In the genomic region with DNA sequence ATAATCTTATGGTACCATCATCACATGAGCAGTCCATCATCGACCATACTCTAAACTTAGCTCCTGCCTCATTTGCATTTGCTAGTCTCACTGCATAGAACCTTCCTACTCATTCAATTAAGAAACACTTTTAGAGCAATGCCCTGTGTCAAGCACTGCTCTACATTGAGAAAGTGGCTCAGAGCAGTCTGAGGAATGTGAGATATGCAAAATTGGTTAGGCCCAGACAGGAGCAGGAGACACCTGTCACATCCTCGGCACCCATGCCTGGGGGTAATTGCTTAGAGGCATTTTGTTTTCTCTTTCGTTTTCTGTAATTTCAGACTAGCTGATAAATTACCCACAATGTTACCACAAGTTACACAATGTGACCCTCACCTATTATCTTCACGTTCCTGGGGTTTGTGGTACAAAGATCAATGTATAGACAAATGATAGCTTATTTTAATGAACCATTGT, we compare ENCODE assay signal across 10 cellular contexts. TPM values are rescaled to one million over a fixed set of nuclear protein-coding genes. Genes with fewer than 3 reads are reported as not detected.
DNase-seq lines count a peak whose midpoint lies in the region; ATAC-seq and TF ChIP-seq lines count a peak whose summit lies in the region.
"Had no signal": no experiment of that assay in that cellular context is flagged by ENCODE, and none has a peak within 500 bp of the region (broad histone marks: within the 10 kb centered on the region; RNA-seq: fewer than 3 reads in every experiment).

No MANE protein-coding gene starts in this region.

- H4K12ac ChIP-seq in trophoblast cell (ENCODE audit: low read depth, low read length), result no peak overlapping the region

- H3K4ac ChIP-seq in trophoblast cell (ENCODE audit: low read depth, low read length), result no peak overlapping the region

- peaks cover 2 to 7% of the 10 kb centered on the region in 2 experiments for H3K4me1 ChIP-seq in trophoblast cell (ENCODE audit: control insufficient read depth in 1 of 2, insufficient read depth in 2 of 2, low read length in 2 of 2)

- peak; percentile 24 for DNase-seq in activated CD8-positive, alpha-beta T cell treated with anti-CD3 and anti-CD28 coated beads, Interleukin-2, amount 10 ng/mL, durations not matched to agents 7 days and 5 days
- DNase-seq in activated CD8-positive, alpha-beta T cell treated with anti-CD3 and anti-CD28 coated beads for 36 hours, result no peak
- peak; percentile 92 to 100 for DNase-seq in trophoblast cell
- no peak for DNase-seq in SKM-1 (lab: John Stamatoyannopoulos, UW; ENCODE audit: unreplicated experiment)
- no peak for DNase-seq in stimulated activated CD4-positive, alpha-beta T cell treated with anti-CD3 and anti-CD28 coated beads, Interleukin-2, amount 100 ng/mL, for 48 hours
- no peak for DNase-seq in globus pallidus (ENCODE audit: low spot score)
- DNase-seq: NCI-H510A had no signal

- H4K91ac ChIP-seq in trophoblast cell (ENCODE audit: low read depth, low read length), result no peak overlapping the region

- no peak overlapping the region for H2BK12ac ChIP-seq in trophoblast cell (ENCODE audit: low read length)

- H3K79me1 ChIP-seq in trophoblast cell (ENCODE audit: low read length), result peaks cover under 1% of the 10 kb centered on the region

- H3K36me3 ChIP-seq in trophoblast cell (ENCODE audit: control insufficient read depth in 1 of 2, insufficient read depth in 2 of 2, low read length in 2 of 2), result no peaks in the 10 kb centered on the region
- H3K36me3 ChIP-seq: thoracic aorta had no signal

- POLR2A ChIA-PET in activated CD8-positive, alpha-beta T cell treated with anti-CD3 and anti-CD28 coated beads, Interleukin-2, amount 10 ng/mL, durations not matched to agents 7 days and 5 days (lab: Charles Lee), result interaction anchor here (0.6 kb wide), 1 partner anchor 98 kb away, joined by 3 read pairs; a partner anchor contains a TSS
- POLR2A ChIA-PET in activated CD8-positive, alpha-beta T cell treated with anti-CD3 and anti-CD28 coated beads for 36 hours (lab: Charles Lee), result interaction anchor here (0.6 kb wide), 1 partner anchor 45 kb away, joined by 4 read pairs; no protein-coding TSS in a partner anchor

- no peak for ATAC-seq in activated CD8-positive, alpha-beta T cell treated with anti-CD3 and anti-CD28 coated beads, Interleukin-2, amount 10 ng/mL, durations not matched to agents 7 days and 5 days
- no peak for ATAC-seq in activated CD8-positive, alpha-beta T cell treated with anti-CD3 and anti-CD28 coated beads for 36 hours
- ATAC-seq in GM21528 (IDR thresholded peaks at IDR 0.05; ENCODE audit: low FRiP score, unreplicated experiment) (peak; percentile 99), HG03354 (IDR thresholded peaks at IDR 0.05; ENCODE audit: poor library complexity, severe bottlenecking, unreplicated experiment) (peak; percentile 96)

- no peak overlapping the region for H4K8ac ChIP-seq in trophoblast cell (ENCODE audit: low read depth, low read length)

- no peak overlapping the region for H3K4me3 ChIP-seq in trophoblast cell (ENCODE audit: low read depth, low read length)
- H3K4me3 ChIP-seq: thoracic aorta had no signal

- H3K4me1 Mint-ChIP-seq in activated CD8-positive, alpha-beta T cell treated with anti-CD3 and anti-CD28 coated beads, Interleukin-2, amount 10 ng/mL, durations not matched to agents 7 days and 5 days (ENCODE audit: low read depth), result peaks cover 28% of the 10 kb centered on the region
- H3K4me1 Mint-ChIP-seq in activated CD8-positive, alpha-beta T cell treated with anti-CD3 and anti-CD28 coated beads for 36 hours (ENCODE audit: low read depth), result peaks cover 9% of the 10 kb centered on the region

- H3K9ac ChIP-seq in trophoblast cell (ENCODE audit: low read length), result no peak overlapping the region

- no peak overlapping the region for H3K14ac ChIP-seq in trophoblast cell (ENCODE audit: low read length)

- no peaks in the 10 kb centered on the region for H3K9me3 Mint-ChIP-seq in activated CD8-positive, alpha-beta T cell treated with anti-CD3 and anti-CD28 coated beads, Interleukin-2, amount 10 ng/mL, durations not matched to agents 7 days and 5 days (ENCODE audit: insufficient read depth)
- no peaks in the 10 kb centered on the region for H3K9me3 Mint-ChIP-seq in activated CD8-positive, alpha-beta T cell treated with anti-CD3 and anti-CD28 coated beads for 36 hours

- no peak for TF ChIP-seq CTCF in activated CD8-positive, alpha-beta T cell treated with anti-CD3 and anti-CD28 coated beads for 36 hours (IDR thresholded peaks at IDR 0.05)

- no peak overlapping the region for H3K4me3 Mint-ChIP-seq in activated CD8-positive, alpha-beta T cell treated with anti-CD3 and anti-CD28 coated beads, Interleukin-2, amount 10 ng/mL, durations not matched to agents 7 days and 5 days
- H3K4me3 Mint-ChIP-seq in activated CD8-positive, alpha-beta T cell treated with anti-CD3 and anti-CD28 coated beads for 36 hours, result no peak overlapping the region

- peaks cover under 1% of the 10 kb centered on the region for H3K79me2 ChIP-seq in trophoblast cell (ENCODE audit: control insufficient read depth, insufficient read depth, low read length, poor library complexity)

- no peak overlapping the region for H2AFZ ChIP-seq in trophoblast cell (ENCODE audit: insufficient read depth, low read length, poor library complexity)

- no peak overlapping the region for H2BK5ac ChIP-seq in trophoblast cell (ENCODE audit: low read depth, low read length, poor library complexity)

- no peak overlapping the region for H2AK5ac ChIP-seq in trophoblast cell (ENCODE audit: low read length)

- no peak overlapping the region for H3K27ac ChIP-seq in trophoblast cell (ENCODE audit: low read depth, low read length)
- H3K27ac ChIP-seq: thoracic aorta had no signal

- H3K27ac Mint-ChIP-seq in activated CD8-positive, alpha-beta T cell treated with anti-CD3 and anti-CD28 coated beads, Interleukin-2, amount 10 ng/mL, durations not matched to agents 7 days and 5 days, result no peak overlapping the region
- H3K27ac Mint-ChIP-seq in activated CD8-positive, alpha-beta T cell treated with anti-CD3 and anti-CD28 coated beads for 36 hours, result no peak overlapping the region

- H3K4me2 ChIP-seq in trophoblast cell (ENCODE audit: low read length), result no peak overlapping the region

- H3K18ac ChIP-seq in trophoblast cell (ENCODE audit: low read length), result no peak overlapping the region

- CTCF ChIA-PET in activated CD8-positive, alpha-beta T cell treated with anti-CD3 and anti-CD28 coated beads, Interleukin-2, amount 10 ng/mL, durations not matched to agents 7 days and 5 days (lab: Charles Lee), result no interaction called here
- CTCF ChIA-PET in activated CD8-positive, alpha-beta T cell treated with anti-CD3 and anti-CD28 coated beads for 36 hours (lab: Charles Lee), result no interaction called here

- no peaks in the 10 kb centered on the region for H3K36me3 Mint-ChIP-seq in activated CD8-positive, alpha-beta T cell treated with anti-CD3 and anti-CD28 coated beads, Interleukin-2, amount 10 ng/mL, durations not matched to agents 7 days and 5 days (ENCODE audit: low read depth)
- H3K36me3 Mint-ChIP-seq in activated CD8-positive, alpha-beta T cell treated with anti-CD3 and anti-CD28 coated beads for 36 hours (ENCODE audit: low read depth), result peaks cover 1% of the 10 kb centered on the region

- H3K27me3 Mint-ChIP-seq in activated CD8-positive, alpha-beta T cell treated with anti-CD3 and anti-CD28 coated beads, Interleukin-2, amount 10 ng/mL, durations not matched to agents 7 days and 5 days (ENCODE audit: low read depth), result peaks cover 2% of the 10 kb centered on the region
- peaks cover 3% of the 10 kb centered on the region for H3K27me3 Mint-ChIP-seq in activated CD8-positive, alpha-beta T cell treated with anti-CD3 and anti-CD28 coated beads for 36 hours

- intact Hi-C loops in activated CD8-positive, alpha-beta T cell treated with anti-CD3 and anti-CD28 coated beads for 36 hours (cut with micrococcal nuclease), result loop anchor here (10.0 kb wide), 1 partner anchor 217 kb away; no protein-coding TSS in a partner anchor

- no peaks in the 10 kb centered on the region for H3K9me3 ChIP-seq in trophoblast cell (ENCODE audit: insufficient read depth, low read depth, low read length)
- H3K9me3 ChIP-seq: thoracic aorta had no signal

- H2BK120ac ChIP-seq in trophoblast cell (ENCODE audit: insufficient read depth, low read length, poor library complexity), result no peak overlapping the region

- no peak overlapping the region for H3K23ac ChIP-seq in trophoblast cell (ENCODE audit: low read length)

- WGBS in trophoblast cell (ENCODE audit: extremely low coverage, insufficient coverage, insufficient read length), result no CpG with 5 or more reads among the region's 4 CpGs

- H3K27me3 ChIP-seq in trophoblast cell (ENCODE audit: insufficient read depth, low read length), result no peaks in the 10 kb centered on the region

RNA-seq across cellular contexts. Expression of a gene that starts 4.9 kb away (rescaled TPM):
- total RNA-seq in activated CD8-positive, alpha-beta T cell treated with anti-CD3 and anti-CD28 coated beads, Interleukin-2, amount 10 ng/mL, durations not matched to agents 7 days and 5 days, result 10 to 100 TPM; 76.4 to 81.4 TPM
- total RNA-seq in activated CD8-positive, alpha-beta T cell treated with anti-CD3 and anti-CD28 coated beads for 36 hours, result 100 to 1,000 TPM; 110 to 113 TPM
- polyA plus RNA-seq in trophoblast cell (2013), result 86.5 and 89.0 TPM in 2 replicates

RNA-seq across cellular contexts. Expression of a gene that starts 47.7 kb away (rescaled TPM):
- total RNA-seq in activated CD8-positive, alpha-beta T cell treated with anti-CD3 and anti-CD28 coated beads, Interleukin-2, amount 10 ng/mL, durations not matched to agents 7 days and 5 days, result under 1 TPM; 0.21 to 0.37 TPM
- under 1 TPM in 1 of 2 experiments, not detected in 1; 0.20 TPM for total RNA-seq in activated CD8-positive, alpha-beta T cell treated with anti-CD3 and anti-CD28 coated beads for 36 hours
- 0.52 and 0.54 TPM in 2 replicates for polyA plus RNA-seq in trophoblast cell (2013)
- total RNA-seq: thoracic aorta had no signal

Comparison
In these comparisons a context has a peak if more than half of its experiments do, and no peak if none do; other contexts are left out.
1. DNase-seq: peak in activated CD8-positive, alpha-beta T cell treated with anti-CD3 and anti-CD28 coated beads, Interleukin-2, amount 10 ng/mL, durations not matched to agents 7 days and 5 days (single experiment) and trophoblast cell (2 of 2); none in activated CD8-positive, alpha-beta T cell treated with anti-CD3 and anti-CD28 coated beads for 36 hours (single experiment), SKM-1 (single experiment), stimulated activated CD4-positive, alpha-beta T cell treated with anti-CD3 and anti-CD28 coated beads, Interleukin-2, amount 100 ng/mL, for 48 hours (0 of 2) and globus pallidus (single experiment).
2. ATAC-seq: peak in GM21528 (single experiment) and HG03354 (single experiment); none in activated CD8-positive, alpha-beta T cell treated with anti-CD3 and anti-CD28 coated beads, Interleukin-2, amount 10 ng/mL, durations not matched to agents 7 days and 5 days (single experiment) and activated CD8-positive, alpha-beta T cell treated with anti-CD3 and anti-CD28 coated beads for 36 hours (single experiment).